In the genomic region with DNA sequence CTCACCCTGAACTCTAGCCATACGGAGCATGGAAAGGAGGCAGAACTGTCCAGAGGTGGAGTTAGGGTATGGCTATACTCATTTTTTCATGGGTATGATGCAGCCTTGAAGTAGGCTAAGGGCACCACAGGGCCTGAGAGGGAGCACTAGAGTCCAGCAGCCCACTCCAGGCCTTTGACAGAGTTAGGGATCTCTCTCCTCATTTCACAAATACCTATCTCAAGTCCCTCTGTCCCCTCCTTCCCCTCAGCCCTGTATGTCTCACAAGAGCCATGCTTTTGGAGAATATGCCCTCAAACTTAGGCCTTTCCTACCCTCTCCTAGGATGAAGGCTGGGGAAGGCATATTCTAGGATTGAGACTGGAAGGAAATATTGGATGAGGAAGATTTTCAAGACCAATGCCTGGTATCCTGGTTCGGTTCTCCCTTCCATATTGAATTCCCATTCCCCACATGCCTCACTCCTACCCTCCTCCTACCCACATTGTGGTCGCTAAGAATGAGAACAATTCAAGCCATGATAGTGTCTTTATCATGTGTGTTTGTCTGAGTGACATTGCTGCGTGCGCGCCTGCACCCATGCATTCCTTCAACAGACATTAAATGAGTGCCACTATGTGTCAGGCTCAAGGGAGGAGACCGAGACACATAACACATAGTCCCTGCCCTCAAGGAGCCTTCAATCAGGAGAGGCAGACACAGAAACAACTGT, we compare ENCODE assay signal across 24 cellular contexts. TPM values are rescaled to one million over a fixed set of nuclear protein-coding genes. Genes with fewer than 3 reads are reported as not detected.
DNase-seq lines count a peak whose midpoint lies in the region; ATAC-seq and TF ChIP-seq lines count a peak whose summit lies in the region.
"Had no signal": no experiment of that assay in that cellular context is flagged by ENCODE, and none has a peak within 500 bp of the region (broad histone marks: within the 10 kb centered on the region; RNA-seq: fewer than 3 reads in every experiment).

No MANE protein-coding gene starts in this region.

- H3K4me3 Mint-ChIP-seq in activated T-cell treated with anti-CD3 and anti-CD28 coated beads, Interleukin-2, amount 50 U/mL, for 24 hours, result no peak overlapping the region
- H3K4me3 Mint-ChIP-seq in chondrocyte (ENCODE audit: unreplicated experiment) (no peak overlapping the region), CD14-positive monocyte (no peak overlapping the region)
- H3K4me3 Mint-ChIP-seq: activated naive CD4-positive, alpha-beta T cell treated with anti-CD3 and anti-CD28 coated beads, Interleukin-2, amount 10 ng/mL, durations not matched to agents 7 days and 5 days; central memory CD8-positive, alpha-beta T cell; nephron had no signal

- ATAC-seq in GM21576 (IDR thresholded peaks at IDR 0.05; ENCODE audit: unreplicated experiment), result no peak
- ATAC-seq: pancreas had no signal

- TF ChIP-seq CTCF in chondrocyte (IDR thresholded peaks at IDR 0.05) (no peak), CD14-positive monocyte (IDR thresholded peaks at IDR 0.05) (no peak)

- H3K4me1 Mint-ChIP-seq in activated T-cell treated with anti-CD3 and anti-CD28 coated beads, Interleukin-2, amount 50 U/mL, for 24 hours (ENCODE audit: low read depth), result peaks cover 58% of the 10 kb centered on the region
- H3K4me1 Mint-ChIP-seq in chondrocyte (ENCODE audit: low read depth), result no peaks in the 10 kb centered on the region
- peaks cover 63% of the 10 kb centered on the region for H3K4me1 Mint-ChIP-seq in CD14-positive monocyte
- H3K4me1 Mint-ChIP-seq: nephron had no signal

- no peak for DNase-seq in activated T-cell treated with anti-CD3 and anti-CD28 coated beads, Interleukin-2, amount 50 U/mL, for 24 hours
- no peak for DNase-seq in activated T-cell treated with anti-CD3 and anti-CD28 coated beads for 4 hours
- peak; percentile 18 for DNase-seq in chondrocyte (ENCODE audit: low spot score)
- DNase-seq in myocyte (ENCODE audit: low read depth), result peak; percentile 43
- no peak for DNase-seq in stimulated activated naive CD4-positive, alpha-beta T cell treated with Interleukin-2 at 50 U/mL for 16 hours (lab: John Stamatoyannopoulos, UW)
- DNase-seq in CD14-positive monocyte (ENCODE audit: low spot score), result no peak
- DNase-seq in NCI-H1436 (lab: John Stamatoyannopoulos, UW), result no peak
- DNase-seq: activated CD4-positive, CD25-positive, alpha-beta regulatory T cell treated with anti-CD3 and anti-CD28 coated beads, Interleukin-2, amount 50 U/mL, for 72 hours; GDM1; midbrain; NCI-H1417; NCI-H524; upper lobe of left lung had no signal

- H3K36me3 Mint-ChIP-seq in activated T-cell treated with anti-CD3 and anti-CD28 coated beads, Interleukin-2, amount 50 U/mL, for 24 hours (ENCODE audit: low read depth), result no peaks in the 10 kb centered on the region
- no peaks in the 10 kb centered on the region for H3K36me3 Mint-ChIP-seq in chondrocyte (ENCODE audit: low read depth)
- H3K36me3 Mint-ChIP-seq in CD14-positive monocyte, result peaks cover 0 to 3% of the 10 kb centered on the region in 2 donors
- H3K36me3 Mint-ChIP-seq: activated naive CD4-positive, alpha-beta T cell treated with anti-CD3 and anti-CD28 coated beads, Interleukin-2, amount 10 ng/mL, durations not matched to agents 7 days and 5 days had no signal

- H3K9me3 Mint-ChIP-seq in activated T-cell treated with anti-CD3 and anti-CD28 coated beads, Interleukin-2, amount 50 U/mL, for 24 hours, result no peaks in the 10 kb centered on the region
- H3K9me3 Mint-ChIP-seq in chondrocyte (ENCODE audit: low read depth) (no peaks in the 10 kb centered on the region), CD14-positive monocyte (peaks cover 0 to 2% (median 0%) of the 10 kb centered on the region in 7 donors)
- H3K9me3 Mint-ChIP-seq: activated naive CD4-positive, alpha-beta T cell treated with anti-CD3 and anti-CD28 coated beads, Interleukin-2, amount 10 ng/mL, durations not matched to agents 7 days and 5 days; activated T-cell treated with anti-CD3 and anti-CD28 coated beads, Interleukin-2, amount 50 U/mL, for 72 hours; central memory CD8-positive, alpha-beta T cell; nephron had no signal

- no peaks in the 10 kb centered on the region for H3K27me3 Mint-ChIP-seq in activated T-cell treated with anti-CD3 and anti-CD28 coated beads, Interleukin-2, amount 50 U/mL, for 24 hours
- H3K27me3 Mint-ChIP-seq in chondrocyte (ENCODE audit: low read depth) (peaks cover 3% of the 10 kb centered on the region), CD14-positive monocyte (ENCODE audit: low read depth in 3 of 3) (peaks cover 0 to 11% (median 4%) of the 10 kb centered on the region in 3 donors)
- H3K27me3 Mint-ChIP-seq: central memory CD8-positive, alpha-beta T cell had no signal

- H3K27ac Mint-ChIP-seq in activated T-cell treated with anti-CD3 and anti-CD28 coated beads, Interleukin-2, amount 50 U/mL, for 24 hours, result peak overlapping the region; percentile 81
- H3K27ac Mint-ChIP-seq in chondrocyte (ENCODE audit: unreplicated experiment), result no peak overlapping the region
- H3K27ac Mint-ChIP-seq in CD14-positive monocyte, result peak overlapping the region in 2 of 7 donors; percentile 11 to 32
- H3K27ac Mint-ChIP-seq: activated naive CD4-positive, alpha-beta T cell treated with anti-CD3 and anti-CD28 coated beads, Interleukin-2, amount 10 ng/mL, durations not matched to agents 7 days and 5 days; activated T-cell treated with anti-CD3 and anti-CD28 coated beads, Interleukin-2, amount 50 U/mL, for 72 hours; nephron had no signal

- intact Hi-C loops in CD14-positive monocyte (cut with micrococcal nuclease), result no loop called here

RNA-seq across cellular contexts. Expression of a gene that starts 2.6 kb away (rescaled TPM):
- total RNA-seq in chondrocyte, result 0.12 to 0.26 TPM (median 0.12 TPM) in 3 replicates
- 0.16 TPM in 1 of 2 replicates, not detected in the other for total RNA-seq in myocyte
- 3.6 TPM for polyA plus RNA-seq in myocyte (2012)
- polyA plus RNA-seq in CD14-positive monocyte, result under 1 TPM in 1 of 2 donors, not detected in 1; 0.07 TPM
- total RNA-seq: ascending aorta; left lobe of liver; T-helper 1 cell treated with Interleukin-12 subunit alpha and Interleukin-12 subunit beta and Interleukin-4 antibody, amounts not matched to agents 30 ng/mL and 1 ng/mL, for 36 hours had no signal

RNA-seq across cellular contexts. Expression of a gene that starts 6.2 kb away (rescaled TPM):
- total RNA-seq in chondrocyte (1.1 to 4.4 TPM (median 1.6 TPM) in 3 replicates), myocyte (1.1 and 6.8 TPM in 2 replicates)
- 3.1 TPM for polyA plus RNA-seq in myocyte (2012)
- not detected for polyA plus RNA-seq in CD14-positive monocyte
- total RNA-seq: SK-MEL-5; T-helper 1 cell treated with Interleukin-12 subunit alpha and Interleukin-12 subunit beta and Interleukin-4 antibody, amounts not matched to agents 30 ng/mL and 1 ng/mL, for 36 hours had no signal

RNA-seq across cellular contexts. Expression of a gene that starts 22.3 kb away (rescaled TPM):
- total RNA-seq in chondrocyte, result not detected in 3 replicates
- not detected in 2 replicates for total RNA-seq in myocyte
- 0.47 TPM for polyA plus RNA-seq in myocyte (2012)
- 100 to 1,000 TPM; 101 to 140 TPM for polyA plus RNA-seq in CD14-positive monocyte
- total RNA-seq: dermis microvascular lymphatic vessel endothelial cell, SK-MEL-5 had no signal

RNA-seq across cellular contexts. Expression of a gene that starts 25.9 kb away (rescaled TPM):
- 53.7 to 58.7 TPM (median 57.9 TPM) in 3 replicates for total RNA-seq in chondrocyte
- total RNA-seq in myocyte, result 53.7 and 64.6 TPM in 2 replicates
- polyA plus RNA-seq in myocyte (2012), result 152 TPM
- polyA plus RNA-seq in CD14-positive monocyte, result 10 to 100 TPM; 59.1 to 65.6 TPM

RNA-seq across cellular contexts. Expression of a gene that starts 26.0 kb away (rescaled TPM):
- total RNA-seq in chondrocyte, result 25.3 to 33.1 TPM (median 27.6 TPM) in 3 replicates
- 23.6 TPM in 2 replicates for total RNA-seq in myocyte
- polyA plus RNA-seq in myocyte (2012), result 55.0 TPM
- 10 to 100 TPM; 28.4 to 35.7 TPM for polyA plus RNA-seq in CD14-positive monocyte

Comparison
In these comparisons a context has a peak if more than half of its experiments do, and no peak if none do; other contexts are left out.
1. DNase-seq: peak in chondrocyte (single experiment) and myocyte (single experiment); none in activated T-cell treated with anti-CD3 and anti-CD28 coated beads, Interleukin-2, amount 50 U/mL, for 24 hours (single experiment), activated T-cell treated with anti-CD3 and anti-CD28 coated beads for 4 hours (single experiment), stimulated activated naive CD4-positive, alpha-beta T cell treated with Interleukin-2 at 50 U/mL for 16 hours (single experiment), CD14-positive monocyte (single experiment) and NCI-H1436 (single experiment).